In the genomic region with DNA sequence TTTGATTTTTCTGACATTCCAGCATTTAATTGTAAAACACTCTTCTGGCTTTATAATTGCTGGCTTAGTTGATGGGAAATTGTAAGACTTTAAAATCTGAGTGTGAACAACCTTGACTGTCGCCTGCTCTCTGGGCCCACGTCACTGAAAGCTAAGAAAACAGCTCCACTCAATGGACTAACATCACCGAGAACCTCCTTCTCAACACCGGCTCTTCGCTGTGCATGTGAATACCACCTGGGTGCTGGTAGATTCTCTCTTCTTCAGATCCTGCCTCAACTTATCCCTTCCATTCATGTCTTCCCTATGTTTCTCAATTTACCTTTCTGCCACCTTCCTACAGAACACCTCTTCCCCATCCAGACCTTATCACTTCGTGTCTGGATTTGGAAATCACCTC, we compare ENCODE assay signal across 1 cellular context.
TF ChIP-seq lines count a peak whose summit lies in the region.

No MANE protein-coding gene starts in this region.

TF ChIP-seq in HCT116, 20 proteins besides CTCF, POLR2A, EP300 and RAD21 (continued from another document):
- TF ChIP-seq, protein P1, sequence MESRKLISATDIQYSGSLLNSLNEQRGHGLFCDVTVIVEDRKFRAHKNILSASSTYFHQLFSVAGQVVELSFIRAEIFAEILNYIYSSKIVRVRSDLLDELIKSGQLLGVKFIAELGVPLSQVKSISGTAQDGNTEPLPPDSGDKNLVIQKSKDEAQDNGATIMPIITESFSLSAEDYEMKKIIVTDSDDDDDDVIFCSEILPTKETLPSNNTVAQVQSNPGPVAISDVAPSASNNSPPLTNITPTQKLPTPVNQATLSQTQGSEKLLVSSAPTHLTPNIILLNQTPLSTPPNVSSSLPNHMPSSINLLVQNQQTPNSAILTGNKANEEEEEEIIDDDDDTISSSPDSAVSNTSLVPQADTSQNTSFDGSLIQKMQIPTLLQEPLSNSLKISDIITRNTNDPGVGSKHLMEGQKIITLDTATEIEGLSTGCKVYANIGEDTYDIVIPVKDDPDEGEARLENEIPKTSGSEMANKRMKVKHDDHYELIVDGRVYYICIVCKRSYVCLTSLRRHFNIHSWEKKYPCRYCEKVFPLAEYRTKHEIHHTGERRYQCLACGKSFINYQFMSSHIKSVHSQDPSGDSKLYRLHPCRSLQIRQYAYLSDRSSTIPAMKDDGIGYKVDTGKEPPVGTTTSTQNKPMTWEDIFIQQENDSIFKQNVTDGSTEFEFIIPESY (IDR thresholded peaks at IDR 0.05; ENCODE audit: extremely low read depth, insufficient replicate concordance, low read length), result no peak
- TF ChIP-seq EZH2phosphoT487 (IDR thresholded peaks at IDR 0.05; ENCODE audit: borderline replicate concordance), result no peak
- no peak for TF ChIP-seq CEBPB (IDR thresholded peaks at IDR 0.05; ENCODE audit: low read depth)
- no peak for TF ChIP-seq SP1 (IDR thresholded peaks at IDR 0.05; ENCODE audit: low read depth)
- TF ChIP-seq, protein P2, sequence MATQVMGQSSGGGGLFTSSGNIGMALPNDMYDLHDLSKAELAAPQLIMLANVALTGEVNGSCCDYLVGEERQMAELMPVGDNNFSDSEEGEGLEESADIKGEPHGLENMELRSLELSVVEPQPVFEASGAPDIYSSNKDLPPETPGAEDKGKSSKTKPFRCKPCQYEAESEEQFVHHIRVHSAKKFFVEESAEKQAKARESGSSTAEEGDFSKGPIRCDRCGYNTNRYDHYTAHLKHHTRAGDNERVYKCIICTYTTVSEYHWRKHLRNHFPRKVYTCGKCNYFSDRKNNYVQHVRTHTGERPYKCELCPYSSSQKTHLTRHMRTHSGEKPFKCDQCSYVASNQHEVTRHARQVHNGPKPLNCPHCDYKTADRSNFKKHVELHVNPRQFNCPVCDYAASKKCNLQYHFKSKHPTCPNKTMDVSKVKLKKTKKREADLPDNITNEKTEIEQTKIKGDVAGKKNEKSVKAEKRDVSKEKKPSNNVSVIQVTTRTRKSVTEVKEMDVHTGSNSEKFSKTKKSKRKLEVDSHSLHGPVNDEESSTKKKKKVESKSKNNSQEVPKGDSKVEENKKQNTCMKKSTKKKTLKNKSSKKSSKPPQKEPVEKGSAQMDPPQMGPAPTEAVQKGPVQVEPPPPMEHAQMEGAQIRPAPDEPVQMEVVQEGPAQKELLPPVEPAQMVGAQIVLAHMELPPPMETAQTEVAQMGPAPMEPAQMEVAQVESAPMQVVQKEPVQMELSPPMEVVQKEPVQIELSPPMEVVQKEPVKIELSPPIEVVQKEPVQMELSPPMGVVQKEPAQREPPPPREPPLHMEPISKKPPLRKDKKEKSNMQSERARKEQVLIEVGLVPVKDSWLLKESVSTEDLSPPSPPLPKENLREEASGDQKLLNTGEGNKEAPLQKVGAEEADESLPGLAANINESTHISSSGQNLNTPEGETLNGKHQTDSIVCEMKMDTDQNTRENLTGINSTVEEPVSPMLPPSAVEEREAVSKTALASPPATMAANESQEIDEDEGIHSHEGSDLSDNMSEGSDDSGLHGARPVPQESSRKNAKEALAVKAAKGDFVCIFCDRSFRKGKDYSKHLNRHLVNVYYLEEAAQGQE (IDR thresholded peaks at IDR 0.05; ENCODE audit: low read depth), result no peak
- no peak for TF ChIP-seq EGR1 (IDR thresholded peaks at IDR 0.05; ENCODE audit: low read depth)
- TF ChIP-seq TCF7L2 (IDR thresholded peaks at IDR 0.05; ENCODE audit: borderline replicate concordance, extremely low read depth, insufficient read depth, insufficient read length), result no peak
- TF ChIP-seq, protein P3, sequence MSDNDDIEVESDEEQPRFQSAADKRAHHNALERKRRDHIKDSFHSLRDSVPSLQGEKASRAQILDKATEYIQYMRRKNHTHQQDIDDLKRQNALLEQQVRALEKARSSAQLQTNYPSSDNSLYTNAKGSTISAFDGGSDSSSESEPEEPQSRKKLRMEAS (IDR thresholded peaks at IDR 0.05), result no peak
